ENCODE assay signal across 8 cellular contexts in the genomic region with DNA sequence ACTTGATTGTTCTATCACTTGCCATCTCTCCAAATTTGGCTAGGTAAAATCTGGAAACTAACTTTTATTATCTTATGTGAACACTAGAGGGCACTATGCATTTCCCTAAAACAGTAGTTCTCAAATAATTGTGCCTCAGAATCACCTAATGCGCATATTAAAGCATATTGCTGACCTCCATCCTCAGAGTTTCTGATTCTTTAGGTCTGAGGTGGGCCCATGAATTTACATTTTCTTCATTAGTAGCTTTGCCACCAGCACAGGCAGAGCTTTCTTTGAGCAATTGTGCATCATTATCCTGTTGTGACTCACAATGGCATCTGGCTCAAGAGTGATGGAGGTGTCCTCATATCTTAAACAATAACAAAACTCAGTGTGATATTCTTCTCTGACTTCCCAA. TPM values are rescaled to one million over a fixed set of nuclear protein-coding genes. Genes with fewer than 3 reads are reported as not detected.
DNase-seq lines count a peak whose midpoint lies in the region; ATAC-seq and TF ChIP-seq lines count a peak whose summit lies in the region.

No MANE protein-coding gene starts in this region.

- DNase-seq in AG09319 (ENCODE audit: extremely low read depth, low read depth), result no peak
- peak; percentile 34 for DNase-seq in NCI-H2196 treated with DMSO at 0.1 percent for 48 hours (lab: John Stamatoyannopoulos, UW; ENCODE audit: unreplicated experiment)
- DNase-seq in dedifferentiated amniotic fluid mesenchymal stem cell (ENCODE audit: extremely low spot score), result peak; percentile 16
- DNase-seq in psoas muscle, result no peak
- DNase-seq in activated CD4-positive, alpha-beta T cell treated with anti-CD3 and anti-CD28 coated beads, Interleukin-2, amount 10 ng/mL, durations not matched to agents 7 days and 5 days, result no peak
- DNase-seq in G401 (ENCODE audit: low spot score), result no peak
- DNase-seq in effector memory CD8-positive, alpha-beta T cell, result no peak

- H3K27ac Mint-ChIP-seq in activated CD4-positive, alpha-beta T cell treated with anti-CD3 and anti-CD28 coated beads, Interleukin-2, amount 10 ng/mL, durations not matched to agents 7 days and 5 days, result no peak overlapping the region
- H3K27ac Mint-ChIP-seq in effector memory CD8-positive, alpha-beta T cell, result no peak overlapping the region

- intact Hi-C loops in psoas muscle (cut with DNase I), result loop anchor here in 1 of 2 donors (10.0 kb wide), 1 partner anchor 1500 kb away; no protein-coding TSS in a partner anchor

- WGBS in psoas muscle, 3 donors, result 60 to 69% (median 64%) methylated on average over 1 of the region's 1 CpG

- H3K9me3 ChIP-seq in psoas muscle, result no peaks in the 10 kb centered on the region

- no peaks in the 10 kb centered on the region for H3K4me1 Mint-ChIP-seq in activated CD4-positive, alpha-beta T cell treated with anti-CD3 and anti-CD28 coated beads, Interleukin-2, amount 10 ng/mL, durations not matched to agents 7 days and 5 days
- no peaks in the 10 kb centered on the region for H3K4me1 Mint-ChIP-seq in effector memory CD8-positive, alpha-beta T cell (ENCODE audit: low read depth in 2 of 2)

- no peaks in the 10 kb centered on the region for H3K27me3 Mint-ChIP-seq in activated CD4-positive, alpha-beta T cell treated with anti-CD3 and anti-CD28 coated beads, Interleukin-2, amount 10 ng/mL, durations not matched to agents 7 days and 5 days
- no peaks in the 10 kb centered on the region for H3K27me3 Mint-ChIP-seq in effector memory CD8-positive, alpha-beta T cell

- in situ Hi-C loops in G401 (cut with HindIII; ENCODE audit: low sequenced_read_pairs), result no loop called here

- no peaks in the 10 kb centered on the region for H3K9me3 Mint-ChIP-seq in activated CD4-positive, alpha-beta T cell treated with anti-CD3 and anti-CD28 coated beads, Interleukin-2, amount 10 ng/mL, durations not matched to agents 7 days and 5 days
- peaks cover under 1 to 3% of the 10 kb centered on the region in 2 donors for H3K9me3 Mint-ChIP-seq in effector memory CD8-positive, alpha-beta T cell

- H3K4me3 Mint-ChIP-seq in activated CD4-positive, alpha-beta T cell treated with anti-CD3 and anti-CD28 coated beads, Interleukin-2, amount 10 ng/mL, durations not matched to agents 7 days and 5 days, result no peak overlapping the region
- H3K4me3 Mint-ChIP-seq in effector memory CD8-positive, alpha-beta T cell, result no peak overlapping the region

- no peaks in the 10 kb centered on the region for H3K4me1 ChIP-seq in psoas muscle

- H3K27me3 ChIP-seq in psoas muscle (ENCODE audit: insufficient read depth in 3 of 3, low read length in 2 of 3), result no peaks in the 10 kb centered on the region

- H3K36me3 Mint-ChIP-seq in activated CD4-positive, alpha-beta T cell treated with anti-CD3 and anti-CD28 coated beads, Interleukin-2, amount 10 ng/mL, durations not matched to agents 7 days and 5 days (ENCODE audit: low read depth), result no peaks in the 10 kb centered on the region
- no peaks in the 10 kb centered on the region for H3K36me3 Mint-ChIP-seq in effector memory CD8-positive, alpha-beta T cell (ENCODE audit: insufficient read depth)

- H3K27ac ChIP-seq in psoas muscle, result no peak overlapping the region

- TF ChIP-seq CTCF in AG09319 (IDR thresholded peaks at IDR 0.05; ENCODE audit: low read depth, low read length) (peak; percentile 28), psoas muscle (IDR thresholded peaks at IDR 0.05) (peak; percentile 45)

- ATAC-seq in GM19328 (IDR thresholded peaks at IDR 0.05; ENCODE audit: unreplicated experiment), result peak; percentile 53
- no peak for ATAC-seq in psoas muscle
- no peak for ATAC-seq in effector memory CD8-positive, alpha-beta T cell (replicated peaks)

- H3K36me3 ChIP-seq in psoas muscle (ENCODE audit: insufficient read depth in 1 of 2, low read depth in 1 of 2), result no peaks in the 10 kb centered on the region

- no peak overlapping the region for H3K4me3 ChIP-seq in psoas muscle

- POLR2A ChIA-PET in activated CD4-positive, alpha-beta T cell treated with anti-CD3 and anti-CD28 coated beads, Interleukin-2, amount 10 ng/mL, durations not matched to agents 7 days and 5 days (lab: Charles Lee), result no interaction called here

- CTCF ChIA-PET in activated CD4-positive, alpha-beta T cell treated with anti-CD3 and anti-CD28 coated beads, Interleukin-2, amount 10 ng/mL, durations not matched to agents 7 days and 5 days (lab: Charles Lee), result no interaction called here

RNA-seq across cellular contexts. Expression of a gene that starts 17.5 kb away (rescaled TPM):
- 1 to 10 TPM in 3 of 4 donors, under 1 TPM in 1; 0.87 to 1.9 (median 1.2) TPM for total RNA-seq in psoas muscle
- polyA plus RNA-seq in psoas muscle, result 1 to 10 TPM in 2 of 3 donors, under 1 TPM in 1; 0.70 to 2.5 (median 1.0) TPM
- total RNA-seq in activated CD4-positive, alpha-beta T cell treated with anti-CD3 and anti-CD28 coated beads, Interleukin-2, amount 10 ng/mL, durations not matched to agents 7 days and 5 days, result not detected
- total RNA-seq in G401 (2014; rRNA removed; shearing (Covaris generic)), result not detected in 2 replicates

Comparison
In these comparisons a context has a peak if more than half of its experiments do, and no peak if none do; other contexts are left out.
1. DNase-seq: peak in NCI-H2196 treated with DMSO at 0.1 percent for 48 hours (single experiment) and dedifferentiated amniotic fluid mesenchymal stem cell (single experiment); none in AG09319 (single experiment), psoas muscle (0 of 2), activated CD4-positive, alpha-beta T cell treated with anti-CD3 and anti-CD28 coated beads, Interleukin-2, amount 10 ng/mL, durations not matched to agents 7 days and 5 days (single experiment), G401 (single experiment) and effector memory CD8-positive, alpha-beta T cell (0 of 3).